In genomic region chr13:41455725-41456419, GRCh38 we compare ENCODE assay signal across 15 cellular contexts. TPM values are rescaled to one million over a fixed set of nuclear protein-coding genes. Genes with fewer than 3 reads are reported as not detected.
DNase-seq lines count a peak whose midpoint lies in the region; ATAC-seq, FAIRE-seq and TF ChIP-seq lines count a peak whose summit lies in the region.
"Had no signal": no experiment of that assay in that cellular context is flagged by ENCODE, and none has a peak within 500 bp of the region (broad histone marks: within the 10 kb centered on the region; RNA-seq: fewer than 3 reads in every experiment).

No MANE protein-coding gene starts in this region.

- ATAC-seq in CD8-positive, alpha-beta T cell: no peak
- no peak for ATAC-seq in activated CD8-positive, alpha-beta T cell treated with anti-CD3 and anti-CD28 coated beads, Interleukin-2, amount 10 ng/mL, durations not matched to agents 7 days and 5 days
- ATAC-seq in GM21381 (IDR thresholded peaks at IDR 0.05; ENCODE audit: unreplicated experiment) (no peak), foreskin keratinocyte (no peak)

- peak overlapping the region in 6 of 7 donors; percentile 79 to 93 (median 88) for H3K27ac Mint-ChIP-seq in CD14-positive monocyte
- H3K27ac Mint-ChIP-seq in CD8-positive, alpha-beta T cell: peak overlapping the region; percentile 91
- no peak overlapping the region for H3K27ac Mint-ChIP-seq in activated CD8-positive, alpha-beta T cell treated with anti-CD3 and anti-CD28 coated beads, Interleukin-2, amount 10 ng/mL, durations not matched to agents 7 days and 5 days

- no peak for DNase-seq in CD14-positive monocyte (ENCODE audit: low spot score)
- no peak for DNase-seq in CD8-positive, alpha-beta T cell
- DNase-seq in activated CD8-positive, alpha-beta T cell treated with anti-CD3 and anti-CD28 coated beads, Interleukin-2, amount 10 ng/mL, durations not matched to agents 7 days and 5 days: peak; percentile 39
- DNase-seq in left kidney (ENCODE audit: low read depth, low spot score): peak; percentile 12
- no peak for DNase-seq in urothelium cell line (ENCODE audit: low spot score)
- DNase-seq in foreskin keratinocyte: no peak
- DNase-seq: activated CD4-positive, alpha-beta T cell treated with anti-CD3 and anti-CD28 coated beads, Interleukin-2, amount 50 U/mL, for 4 hours; Calu3; dermis blood vessel endothelial cell; Karpas-422; NCI-H2081; small intestine; testis had no signal

- H3K9me3 ChIP-seq in CD8-positive, alpha-beta T cell (ENCODE audit: low read length): no peaks in the 10 kb centered on the region
- H3K9me3 ChIP-seq: testis had no signal

- no peaks in the 10 kb centered on the region for H3K27me3 ChIP-seq in CD8-positive, alpha-beta T cell (ENCODE audit: insufficient read depth, low read length)
- H3K27me3 ChIP-seq in foreskin keratinocyte: peaks cover 35% of the 10 kb centered on the region
- H3K27me3 ChIP-seq: testis had no signal

- peaks cover 17 to 24% of the 10 kb centered on the region in 2 donors for H3K36me3 Mint-ChIP-seq in CD14-positive monocyte
- peaks cover 22% of the 10 kb centered on the region for H3K36me3 Mint-ChIP-seq in CD8-positive, alpha-beta T cell
- peaks cover 14% of the 10 kb centered on the region for H3K36me3 Mint-ChIP-seq in activated CD8-positive, alpha-beta T cell treated with anti-CD3 and anti-CD28 coated beads, Interleukin-2, amount 10 ng/mL, durations not matched to agents 7 days and 5 days (ENCODE audit: low read depth)

- peaks cover 3 to 23% (median 16%) of the 10 kb centered on the region in 7 donors for H3K9me3 Mint-ChIP-seq in CD14-positive monocyte
- peaks cover 4% of the 10 kb centered on the region for H3K9me3 Mint-ChIP-seq in CD8-positive, alpha-beta T cell
- no peaks in the 10 kb centered on the region for H3K9me3 Mint-ChIP-seq in activated CD8-positive, alpha-beta T cell treated with anti-CD3 and anti-CD28 coated beads, Interleukin-2, amount 10 ng/mL, durations not matched to agents 7 days and 5 days (ENCODE audit: insufficient read depth)

- intact Hi-C loops in CD14-positive monocyte (cut with micrococcal nuclease): loop anchor here (5.0 kb wide), 3 partner anchors 36 to 196 kb away; no protein-coding TSS in a partner anchor
- intact Hi-C loops in CD8-positive, alpha-beta T cell (cut with DNase I, micrococcal nuclease): loop anchor here (1.0 to 10.0 kb wide), 6 partner anchors 36 to 589 kb away; partner anchors contain the start of gene DGKH (in 1 of the 2)

- POLR2A ChIA-PET in CD8-positive, alpha-beta T cell (lab: Charles Lee): interaction anchor here (1.1 kb wide), 1 partner anchor 9 kb away, joined by 5 read pairs; no protein-coding TSS in a partner anchor
- POLR2A ChIA-PET in activated CD8-positive, alpha-beta T cell treated with anti-CD3 and anti-CD28 coated beads, Interleukin-2, amount 10 ng/mL, durations not matched to agents 7 days and 5 days (lab: Charles Lee): interaction anchor here (0.6 kb wide), 1 partner anchor 213 kb away, joined by 3 read pairs; no protein-coding TSS in a partner anchor

- no peak for FAIRE-seq in urothelium cell line (lab: Jason Lieb, UNC)
- FAIRE-seq: small intestine had no signal

- H3K4me3 ChIP-seq in CD8-positive, alpha-beta T cell (ENCODE audit: low read depth, low read length): no peak overlapping the region

- TF ChIP-seq CTCF in CD14-positive monocyte (IDR thresholded peaks at IDR 0.05): no peak
- no peak for TF ChIP-seq CTCF in CD8-positive, alpha-beta T cell (IDR thresholded peaks at IDR 0.05)
- TF ChIP-seq CTCF in foreskin keratinocyte (conservative IDR thresholded peaks at IDR 0.05): no peak

- CTCF ChIA-PET in CD8-positive, alpha-beta T cell (lab: Charles Lee): interaction anchor here (1.5 to 5.1 kb wide), 2 partner anchors 113 to 196 kb away, joined by 4 to 38 read pairs; no protein-coding TSS in a partner anchor
- CTCF ChIA-PET in activated CD8-positive, alpha-beta T cell treated with anti-CD3 and anti-CD28 coated beads, Interleukin-2, amount 10 ng/mL, durations not matched to agents 7 days and 5 days (lab: Charles Lee): interaction anchor here (1.1 to 6.0 kb wide), 2 partner anchors 54 to 195 kb away, joined by 3 to 104 read pairs; no protein-coding TSS in a partner anchor

- no peak overlapping the region for H3K27ac ChIP-seq in CD8-positive, alpha-beta T cell (ENCODE audit: low read depth, low read length)
- no peak overlapping the region for H3K27ac ChIP-seq in foreskin keratinocyte
- H3K27ac ChIP-seq: neutrophil, testis had no signal

- peak overlapping the region; percentile 71 to 84 for H3K4me3 Mint-ChIP-seq in CD14-positive monocyte
- peak overlapping the region; percentile 93 for H3K4me3 Mint-ChIP-seq in CD8-positive, alpha-beta T cell
- H3K4me3 Mint-ChIP-seq in activated CD8-positive, alpha-beta T cell treated with anti-CD3 and anti-CD28 coated beads, Interleukin-2, amount 10 ng/mL, durations not matched to agents 7 days and 5 days: peak overlapping the region; percentile 59

- H3K36me3 ChIP-seq in CD8-positive, alpha-beta T cell (ENCODE audit: insufficient read depth, low read length): no peaks in the 10 kb centered on the region
- H3K36me3 ChIP-seq: neutrophil had no signal

- H3K4me1 ChIP-seq in CD8-positive, alpha-beta T cell (ENCODE audit: insufficient read depth, low read length): peaks cover 17% of the 10 kb centered on the region
- H3K4me1 ChIP-seq in foreskin keratinocyte: no peaks in the 10 kb centered on the region

- peaks cover 24 to 49% (median 35%) of the 10 kb centered on the region in 3 donors for H3K27me3 Mint-ChIP-seq in CD14-positive monocyte (ENCODE audit: low read depth in 3 of 3)
- H3K27me3 Mint-ChIP-seq in CD8-positive, alpha-beta T cell (ENCODE audit: low read depth): no peaks in the 10 kb centered on the region
- H3K27me3 Mint-ChIP-seq in activated CD8-positive, alpha-beta T cell treated with anti-CD3 and anti-CD28 coated beads, Interleukin-2, amount 10 ng/mL, durations not matched to agents 7 days and 5 days (ENCODE audit: low read depth): peaks cover 18% of the 10 kb centered on the region

- H3K4me1 Mint-ChIP-seq in CD14-positive monocyte: peaks cover 35% of the 10 kb centered on the region
- H3K4me1 Mint-ChIP-seq in CD8-positive, alpha-beta T cell (ENCODE audit: low read depth): peaks cover 30% of the 10 kb centered on the region
- peaks cover 27% of the 10 kb centered on the region for H3K4me1 Mint-ChIP-seq in activated CD8-positive, alpha-beta T cell treated with anti-CD3 and anti-CD28 coated beads, Interleukin-2, amount 10 ng/mL, durations not matched to agents 7 days and 5 days (ENCODE audit: low read depth)

RNA-seq across cellular contexts. Expression of gene RGCC, which starts 1.5 kb away (rescaled TPM):
- polyA plus RNA-seq in CD14-positive monocyte (10 to 100 TPM in 1 of 2 donors, 1 to 10 TPM in 1; 4.3 to 26.0 TPM), foreskin keratinocyte (0.74 and 1.1 TPM in 2 replicates)
- total RNA-seq in CD8-positive, alpha-beta T cell: 100 to 1,000 TPM; 578 to 581 TPM
- 10 to 100 TPM; 23.8 to 23.9 TPM for total RNA-seq in activated CD8-positive, alpha-beta T cell treated with anti-CD3 and anti-CD28 coated beads, Interleukin-2, amount 10 ng/mL, durations not matched to agents 7 days and 5 days
- 0.51 and 0.88 TPM in 2 replicates for total RNA-seq in foreskin keratinocyte

Comparison
In these comparisons a context has a peak if more than half of its experiments do, and no peak if none do; other contexts are left out.
1. DNase-seq: peak in activated CD8-positive, alpha-beta T cell treated with anti-CD3 and anti-CD28 coated beads, Interleukin-2, amount 10 ng/mL, durations not matched to agents 7 days and 5 days (single experiment) and left kidney (single experiment); none in CD14-positive monocyte (single experiment), CD8-positive, alpha-beta T cell (0 of 7), urothelium cell line (single experiment) and foreskin keratinocyte (0 of 2).
2. RNA of gene RGCC, which starts 1.5 kb away (total RNA-seq): 578 to 581 TPM in CD8-positive, alpha-beta T cell; 23.8 to 23.9 TPM in activated CD8-positive, alpha-beta T cell treated with anti-CD3 and anti-CD28 coated beads, Interleukin-2, amount 10 ng/mL, durations not matched to agents 7 days and 5 days and 0.51 to 0.88 TPM in foreskin keratinocyte; every median in the first group is over 10 times any median in the second.
3. Peak in every context shown above with its lines, with median percentiles within 50 percentile points of each other: H3K4me3 Mint-ChIP-seq.